ENCODE assay signal across 26 cellular contexts in genomic region chr13:36910545-36910944, GRCh38. TPM values are rescaled to one million over a fixed set of nuclear protein-coding genes. Genes with fewer than 3 reads are reported as not detected.
"Had no signal": no experiment of that assay in that cellular context is flagged by ENCODE, and none has a peak within 500 bp of the region (broad histone marks: within the 10 kb centered on the region; RNA-seq: fewer than 3 reads in every experiment).

No MANE protein-coding gene starts in this region.

- H3K9me3 ChIP-seq: gastroesophageal sphincter, heart left ventricle, mucosa of descending colon, sigmoid colon, transverse colon had no signal

- DNase-seq: activated CD4-positive, CD25-positive, alpha-beta regulatory T cell treated with anti-CD3 and anti-CD28 coated beads, Interleukin-2, amount 50 U/mL, for 72 hours; activated CD8-positive, alpha-beta memory T cell treated with anti-CD3 and anti-CD28 coated beads for 24 hours; activated naive CD4-positive, alpha-beta T cell treated with anti-CD3 and anti-CD28 coated beads for 36 hours; activated naive CD8-positive, alpha-beta T cell treated with anti-CD3 and anti-CD28 coated beads, Interleukin-2, amount 10 ng/mL, durations not matched to agents 7 days and 5 days; activated T-cell treated with anti-CD3 and anti-CD28 coated beads, Interleukin-2, amount 50 U/mL, for 48 hours; amniotic stem cell; cerebellar nuclear complex; heart left ventricle; left cardiac atrium; mesenchymal stem cell; mucosa of descending colon; nephron progenitor cell; nucleus accumbens; posterior cingulate gyrus; retina; sigmoid colon; stimulated activated CD4-positive, alpha-beta T cell treated with anti-CD3 and anti-CD28 coated beads, Interleukin-15, amount 100 ng/mL, for 24 hours; stimulated activated CD4-positive, alpha-beta T cell treated with anti-CD3 and anti-CD28 coated beads, Interleukin-2, amount 100 ng/mL, for 48 hours; stimulated activated CD8-positive, alpha-beta memory T cell treated with anti-CD3 and anti-CD28 coated beads, Interleukin-4, amount 100 ng/mL, for 48 hours; stimulated activated naive B cell treated with anti-CD40 and anti-IgM and Interleukin-4, amounts not matched to agents 10 μg/mL and 1 μg/mL and 100 μg/mL, for 72 hours; transverse colon; WERI-Rb-1 had no signal

- H3K4me3 ChIP-seq: coronary artery, gastroesophageal sphincter, heart left ventricle, mucosa of descending colon, sigmoid colon, smooth muscle cell, transverse colon had no signal

- H3K36me3 ChIP-seq: gastroesophageal sphincter, heart left ventricle, sigmoid colon, transverse colon, WERI-Rb-1 had no signal

- H3K27me3 ChIP-seq: gastroesophageal sphincter, heart left ventricle, sigmoid colon, transverse colon had no signal

- H3K4me3 Mint-ChIP-seq: activated naive CD4-positive, alpha-beta T cell treated with anti-CD3 and anti-CD28 coated beads for 36 hours; activated naive CD8-positive, alpha-beta T cell treated with anti-CD3 and anti-CD28 coated beads, Interleukin-2, amount 10 ng/mL, durations not matched to agents 7 days and 5 days; nephron progenitor cell; stimulated activated naive B cell treated with anti-CD40 and anti-IgM and Interleukin-4, amounts not matched to agents 10 μg/mL and 1 μg/mL and 100 μg/mL, for 72 hours; T-helper 2 cell treated with Interferon-gamma antibody and Interleukin-4, amounts not matched to agents 5 μg/mL and 100 μg/mL, for 36 hours had no signal

- H3K4me1 Mint-ChIP-seq: activated naive CD8-positive, alpha-beta T cell treated with anti-CD3 and anti-CD28 coated beads, Interleukin-2, amount 10 ng/mL, durations not matched to agents 7 days and 5 days had no signal

- H3K9me3 Mint-ChIP-seq: activated naive CD4-positive, alpha-beta T cell treated with anti-CD3 and anti-CD28 coated beads for 36 hours; activated naive CD8-positive, alpha-beta T cell treated with anti-CD3 and anti-CD28 coated beads, Interleukin-2, amount 10 ng/mL, durations not matched to agents 7 days and 5 days; nephron progenitor cell; stimulated activated naive B cell treated with anti-CD40 and anti-IgM and Interleukin-4, amounts not matched to agents 10 μg/mL and 1 μg/mL and 100 μg/mL, for 72 hours; T-helper 2 cell treated with Interferon-gamma antibody and Interleukin-4, amounts not matched to agents 5 μg/mL and 100 μg/mL, for 36 hours had no signal

- H3K36me3 Mint-ChIP-seq: activated naive CD8-positive, alpha-beta T cell treated with anti-CD3 and anti-CD28 coated beads, Interleukin-2, amount 10 ng/mL, durations not matched to agents 7 days and 5 days; stimulated activated naive B cell treated with anti-CD40 and anti-IgM and Interleukin-4, amounts not matched to agents 10 μg/mL and 1 μg/mL and 100 μg/mL, for 72 hours had no signal

- H3K27ac Mint-ChIP-seq: activated naive CD4-positive, alpha-beta T cell treated with anti-CD3 and anti-CD28 coated beads for 36 hours; activated naive CD8-positive, alpha-beta T cell treated with anti-CD3 and anti-CD28 coated beads, Interleukin-2, amount 10 ng/mL, durations not matched to agents 7 days and 5 days; nephron progenitor cell; stimulated activated naive B cell treated with anti-CD40 and anti-IgM and Interleukin-4, amounts not matched to agents 10 μg/mL and 1 μg/mL and 100 μg/mL, for 72 hours; T-helper 2 cell treated with Interferon-gamma antibody and Interleukin-4, amounts not matched to agents 5 μg/mL and 100 μg/mL, for 36 hours had no signal

- ATAC-seq: gastroesophageal sphincter; heart left ventricle; left cardiac atrium; mucosa of descending colon; stimulated activated naive B cell treated with anti-CD40 and anti-IgM and Interleukin-4, amounts not matched to agents 10 μg/mL and 1 μg/mL and 100 μg/mL, for 72 hours had no signal

- H3K4me2 ChIP-seq: smooth muscle cell had no signal

- H3K27ac ChIP-seq: coronary artery, gastroesophageal sphincter, heart left ventricle, sigmoid colon, transverse colon, WERI-Rb-1 had no signal

RNA-seq across cellular contexts. Expression of gene SMAD9, which starts 9.5 kb away (rescaled TPM):
- total RNA-seq: activated naive CD8-positive, alpha-beta T cell treated with anti-CD3 and anti-CD28 coated beads, Interleukin-2, amount 10 ng/mL, durations not matched to agents 7 days and 5 days had no signal
